In genomic region chr7:1529383-1530116, GRCh38 we compare ENCODE assay signal across 1 cellular context.
TF ChIP-seq lines count a peak whose summit lies in the region.

No MANE protein-coding gene starts in this region.

TF ChIP-seq in HCT116, 20 proteins besides CTCF, POLR2A, EP300 and RAD21:
- TF ChIP-seq REST (IDR thresholded peaks at IDR 0.05; ENCODE audit: low read depth) = no peak
- no peak for TF ChIP-seq ZNF274 (IDR thresholded peaks at IDR 0.05; ENCODE audit: low read depth, low read length)
- TF ChIP-seq YY1 (IDR thresholded peaks at IDR 0.05; ENCODE audit: extremely low read depth, insufficient replicate concordance, low read depth, low read length) = no peak
- no peak for TF ChIP-seq SP1 (IDR thresholded peaks at IDR 0.05; ENCODE audit: low read depth)
- no peak for TF ChIP-seq ZBTB33 (IDR thresholded peaks at IDR 0.05; ENCODE audit: extremely low read depth, insufficient replicate concordance, low read length)
- TF ChIP-seq JUND (IDR thresholded peaks at IDR 0.05) = no peak
- no peak for TF ChIP-seq ATF3 (IDR thresholded peaks at IDR 0.05)
- no peak for TF ChIP-seq POLR2AphosphoS5 (IDR thresholded peaks at IDR 0.05; ENCODE audit: low read depth, low read length)
TF ChIP-seq in HCT116: peak in this region for 0.
